Comparison of ENCODE assay signal across 9 cellular contexts in genomic region chr17:74493381-74493833, GRCh38. TPM values are rescaled to one million over a fixed set of nuclear protein-coding genes. Genes with fewer than 3 reads are reported as not detected.
A peak's percentile ranks its signal among the peaks of the same experiment; 100 is the strongest.
DNase-seq lines count a peak whose midpoint lies in the region; ATAC-seq and TF ChIP-seq lines count a peak whose summit lies in the region.
"Had no signal": no experiment of that assay in that cellular context is flagged by ENCODE, and none has a peak within 500 bp of the region (broad histone marks: within the 10 kb centered on the region; RNA-seq: fewer than 3 reads in every experiment).

No MANE protein-coding gene starts in this region.

- peaks cover 10% of the 10 kb centered on the region for H3K27me3 Mint-ChIP-seq in Caco-2 (ENCODE audit: insufficient read depth, unreplicated experiment)

- intact Hi-C loops in Caco-2 (cut with micrococcal nuclease; ENCODE audit: unreplicated experiment): loop anchor here (1.0 to 10.0 kb wide), 6 partner anchors 36 to 192 kb away; no protein-coding TSS in a partner anchor
- intact Hi-C loops in mucosa of descending colon (cut with DNase I, micrococcal nuclease): no loop called here

- CTCF ChIA-PET in Caco-2 (lab: Charles Lee): interaction anchor here (0.7 to 1.4 kb wide), 5 partner anchors 14 to 120 kb away, joined by 3 to 6 read pairs (median 4); no protein-coding TSS in a partner anchor

- no peaks in the 10 kb centered on the region for H3K36me3 Mint-ChIP-seq in Caco-2 (ENCODE audit: insufficient read depth, unreplicated experiment)

- no peaks in the 10 kb centered on the region for H3K4me1 Mint-ChIP-seq in Caco-2 (ENCODE audit: low read depth, unreplicated experiment)

- H3K4me1 ChIP-seq in Caco-2 (no peaks in the 10 kb centered on the region), OCI-LY1 (ENCODE audit: insufficient read depth, low read length, severe bottlenecking) (no peaks in the 10 kb centered on the region), mucosa of descending colon (ENCODE audit: low read depth) (no peaks in the 10 kb centered on the region)

- no peak overlapping the region for H3K27ac Mint-ChIP-seq in Caco-2 (ENCODE audit: unreplicated experiment)
- H3K27ac Mint-ChIP-seq: T-helper 1 cell treated with Interleukin-12 subunit alpha and Interleukin-12 subunit beta and Interleukin-4 antibody, amounts not matched to agents 30 μg/mL and 1 μg/mL, for 36 hours had no signal

- POLR2A ChIA-PET in Caco-2 (lab: Charles Lee): no interaction called here

- H4K20me1 ChIP-seq in OCI-LY1 (ENCODE audit: insufficient read depth, low read length): no peaks in the 10 kb centered on the region

- H3K4me3 ChIP-seq in Caco-2 (ENCODE audit: low read depth, low read length) (no peak overlapping the region), OCI-LY1 (ENCODE audit: low read depth, low read length, poor library complexity, severe bottlenecking) (no peak overlapping the region), mucosa of descending colon (no peak overlapping the region)

- TF ChIP-seq POLR2A in erythroblast (IDR thresholded peaks at IDR 0.05; ENCODE audit: low read length): no peak

- no peaks in the 10 kb centered on the region for H3K9me2 ChIP-seq in OCI-LY1 (ENCODE audit: low read depth, low read length)

- H3F3A ChIP-seq in OCI-LY1 (ENCODE audit: insufficient read depth, low read length): no peaks in the 10 kb centered on the region

- ATAC-seq in HG03103 (IDR thresholded peaks at IDR 0.05; ENCODE audit: low read depth, unreplicated experiment) (peak; percentile 60), mucosa of descending colon (peak; percentile 92), GM19452 (IDR thresholded peaks at IDR 0.05; ENCODE audit: unreplicated experiment) (no peak)

- H3K4me2 ChIP-seq in OCI-LY1 (ENCODE audit: low read length): no peak overlapping the region

- no peak overlapping the region for H3K4me3 Mint-ChIP-seq in Caco-2 (ENCODE audit: unreplicated experiment)
- H3K4me3 Mint-ChIP-seq: T-helper 1 cell treated with Interleukin-12 subunit alpha and Interleukin-12 subunit beta and Interleukin-4 antibody, amounts not matched to agents 30 μg/mL and 1 μg/mL, for 36 hours had no signal

- H3K36me3 ChIP-seq in Caco-2 (ENCODE audit: control insufficient read depth, insufficient read depth, low read length) (no peaks in the 10 kb centered on the region), OCI-LY1 (ENCODE audit: insufficient read depth, low read length) (no peaks in the 10 kb centered on the region), mucosa of descending colon (ENCODE audit: low read depth) (no peaks in the 10 kb centered on the region)

- peak; percentile 89 to 93 for TF ChIP-seq CTCF in Caco-2 (IDR thresholded peaks at IDR 0.05; ENCODE audit: insufficient read depth in 1 of 2, low read depth in 1 of 2, low read length in 1 of 2, severe bottlenecking in 1 of 2, unreplicated experiment in 1 of 2)
- peak; percentile 80 for TF ChIP-seq CTCF in OCI-LY1 (IDR thresholded peaks at IDR 0.05; ENCODE audit: low read length)
- TF ChIP-seq CTCF in mucosa of descending colon (IDR thresholded peaks at IDR 0.05): peak; percentile 90

- H2AFZ ChIP-seq in OCI-LY1 (ENCODE audit: low read length): no peak overlapping the region

- no peak overlapping the region for H3K9ac ChIP-seq in OCI-LY1 (ENCODE audit: low read length)

- H3K9me3 Mint-ChIP-seq in Caco-2 (ENCODE audit: unreplicated experiment): peaks cover 9% of the 10 kb centered on the region

- BruUV-seq in Caco-2 (replicated peaks; lab: Mats Ljungman, UMichigan): no TSS peak

- H3K27ac ChIP-seq in OCI-LY1 (ENCODE audit: low read depth, low read length, poor library complexity, severe bottlenecking): no peak overlapping the region

- H3K79me2 ChIP-seq in OCI-LY1 (ENCODE audit: insufficient read depth, low read length): no peaks in the 10 kb centered on the region

- H3K9me3 ChIP-seq in Caco-2 (no peaks in the 10 kb centered on the region), OCI-LY1 (ENCODE audit: low read length) (no peaks in the 10 kb centered on the region), mucosa of descending colon (no peaks in the 10 kb centered on the region)

- peak; percentile 72 to 84 for DNase-seq in Caco-2
- peak; percentile 57 for DNase-seq in activated T-cell treated with anti-CD3 and anti-CD28 coated beads for 1 hour (ENCODE audit: low read depth)
- DNase-seq in erythroblast (lab: John Stamatoyannopoulos, UW): peak; percentile 40 to 70
- peak in 2 of 3 donors; percentile 85 to 86 for DNase-seq in mucosa of descending colon
- DNase-seq in stimulated activated naive CD4-positive, alpha-beta T cell treated with Interleukin-2 at 50 U/mL for 16 hours (lab: John Stamatoyannopoulos, UW): peak; percentile 59

- H3K27me3 ChIP-seq in Caco-2 (replicated peaks; ENCODE audit: control insufficient read depth, insufficient read depth, low read length): no peaks in the 10 kb centered on the region
- H3K27me3 ChIP-seq in OCI-LY1 (ENCODE audit: insufficient read depth, low read length): no peaks in the 10 kb centered on the region

RNA-seq across cellular contexts. Expression of gene CD300A, which starts 27.0 kb away (rescaled TPM):
- not detected in 2 replicates for total RNA-seq in Caco-2 (2022)
- total RNA-seq in mucosa of descending colon: 1 to 10 TPM; 3.7 to 7.0 (median 5.2) TPM

RNA-seq across cellular contexts. Expression of gene CD300LB, which starts 37.9 kb away (rescaled TPM):
- total RNA-seq in Caco-2 (2022) (not detected in 2 replicates), mucosa of descending colon (under 1 TPM in 2 of 3 donors, not detected in 1; 0.27 to 0.28 TPM)

RNA-seq across cellular contexts. Expression of gene CD300C, which starts 52.5 kb away (rescaled TPM):
- total RNA-seq in Caco-2 (2022) (not detected in 2 replicates), mucosa of descending colon (1 to 10 TPM in 1 of 3 donors, under 1 TPM in 2; 0.26 to 1.7 (median 0.95) TPM)
